28 cellular contexts compared by ENCODE assay signal in the genomic region with DNA sequence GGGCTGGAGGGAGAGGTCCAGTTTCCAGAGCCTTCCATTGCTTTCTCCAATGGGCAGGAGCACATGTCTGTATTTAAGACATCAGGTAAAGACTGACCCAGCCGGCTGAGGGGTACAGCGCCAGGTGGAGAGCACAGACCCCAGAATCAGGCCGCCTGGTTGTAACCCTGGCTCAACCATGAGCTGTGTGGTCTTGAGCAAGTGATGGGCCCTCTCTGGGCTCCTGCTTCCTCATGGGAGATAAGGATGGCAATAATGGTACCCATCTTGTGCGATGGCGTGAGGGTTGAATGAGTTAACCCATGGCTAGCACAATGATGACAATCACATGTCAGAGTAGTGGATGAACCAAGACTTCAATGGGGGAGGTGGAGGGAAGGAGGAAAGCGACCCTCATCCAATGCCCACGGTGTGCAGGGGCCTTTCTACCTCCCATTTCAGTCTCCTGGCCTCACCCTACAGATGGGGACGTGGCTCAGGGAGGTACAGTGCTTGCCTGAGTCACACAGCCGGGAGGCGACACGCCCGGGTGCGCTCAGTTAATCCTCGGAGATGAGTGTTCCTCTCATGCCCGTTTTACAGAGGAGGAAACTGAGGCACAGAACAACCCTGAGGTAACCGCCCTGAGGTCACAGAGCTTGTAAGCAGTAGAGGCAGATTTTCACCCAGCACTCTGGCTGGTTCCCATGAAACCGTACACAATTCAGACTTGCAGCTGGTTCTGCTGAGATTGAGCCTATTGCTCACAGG.
DNase-seq lines count a peak whose midpoint lies in the region; ATAC-seq, FAIRE-seq and TF ChIP-seq lines count a peak whose summit lies in the region.
"Had no signal": no experiment of that assay in that cellular context is flagged by ENCODE, and none has a peak within 500 bp of the region (broad histone marks: within the 10 kb centered on the region; RNA-seq: fewer than 3 reads in every experiment).

No MANE protein-coding gene starts in this region.

- H3K27ac ChIP-seq in keratinocyte (ENCODE audit: control insufficient read depth, insufficient read depth, low read length) = no peak overlapping the region
- H3K27ac ChIP-seq in osteoblast (ENCODE audit: low read depth, low read length) = no peak overlapping the region
- no peak overlapping the region for H3K27ac ChIP-seq in ascending aorta
- H3K27ac ChIP-seq: C4-2B, PC-9 had no signal

- peaks cover 3% of the 10 kb centered on the region for H3K9me3 ChIP-seq in keratinocyte (ENCODE audit: control insufficient read depth, low read depth, low read length)
- no peaks in the 10 kb centered on the region for H3K9me3 ChIP-seq in osteoblast (ENCODE audit: low read depth, low read length)
- H3K9me3 ChIP-seq in ascending aorta = peaks cover 0 to 4% of the 10 kb centered on the region in 2 donors

- H3K4me2 ChIP-seq in keratinocyte (ENCODE audit: control insufficient read depth, extremely low read depth, insufficient read depth, low read depth, low read length) = no peak overlapping the region
- H3K4me2 ChIP-seq in osteoblast (ENCODE audit: insufficient read depth, low read length) = no peak overlapping the region
- H3K4me2 ChIP-seq: PC-9 had no signal

- peaks cover 2% of the 10 kb centered on the region for H3K4me1 ChIP-seq in keratinocyte (ENCODE audit: control insufficient read depth, extremely low read depth, insufficient read depth, low read length)
- no peaks in the 10 kb centered on the region for H3K4me1 ChIP-seq in osteoblast (ENCODE audit: insufficient read depth, low read length)
- no peaks in the 10 kb centered on the region for H3K4me1 ChIP-seq in ascending aorta

- H3K27me3 Mint-ChIP-seq in chondrocyte (ENCODE audit: low read depth) = peaks cover 4% of the 10 kb centered on the region
- H3K27me3 Mint-ChIP-seq: B cell had no signal

- H3K9me3 Mint-ChIP-seq in chondrocyte (ENCODE audit: low read depth) = peaks cover 10% of the 10 kb centered on the region

- TF ChIP-seq CTCF in chondrocyte (IDR thresholded peaks at IDR 0.05) = no peak
- TF ChIP-seq CTCF in keratinocyte (optimal IDR thresholded peaks at IDR 0.05 in 1 of 3, IDR thresholded peaks at IDR 0.05 in 1 of 3, conservative IDR thresholded peaks at IDR 0.05 in 1 of 3; ENCODE audit: extremely low read depth in 1 of 3, insufficient read depth in 2 of 3, low read length in 3 of 3) = no peak
- TF ChIP-seq CTCF in osteoblast (IDR thresholded peaks at IDR 0.05; ENCODE audit: extremely low read depth, low read depth, low read length) = no peak
- TF ChIP-seq CTCF in ascending aorta (IDR thresholded peaks at IDR 0.05) = no peak

- H2AFZ ChIP-seq in keratinocyte (ENCODE audit: control insufficient read depth, low read length) (no peak overlapping the region), osteoblast (ENCODE audit: low read length) (no peak overlapping the region)
- H2AFZ ChIP-seq: PC-9 had no signal

- FAIRE-seq in keratinocyte (lab: Jason Lieb, UNC) = no peak
- FAIRE-seq: GM12891, H54, K562 had no signal

- DNase-seq in chondrocyte (ENCODE audit: low spot score) = peak; percentile 43
- peak; percentile 11 for DNase-seq in keratinocyte (ENCODE audit: low read depth, low spot score)
- DNase-seq in osteoblast (ENCODE audit: insufficient read length, low spot score, missing footprints) = peak; percentile 88
- no peak for DNase-seq in LoVo (ENCODE audit: low spot score)
- no peak for DNase-seq in ascending aorta (ENCODE audit: low spot score in 2 of 2)
- no peak for DNase-seq in Ammon's horn (ENCODE audit: low spot score)
- DNase-seq: CD8-positive, alpha-beta T cell; DMS 273 treated with DMSO at 0.1 percent for 48 hours; DMS79 treated with DMSO at 0.1 percent for 48 hours; GF-D8; Kasumi-1; MV-4-11; NCI-H1105; NCI-H1436 treated with DMSO at 0.1 percent for 48 hours; NCI-H187 treated with DMSO at 0.1 percent for 48 hours; NCI-H2171 treated with DMSO at 0.1 percent for 48 hours; NCI-H345; NCI-H524; NCI-H774; PC-9; Right ventricle myocardium superior; RPMI8226 had no signal

- no peak overlapping the region for H3K4me3 Mint-ChIP-seq in chondrocyte (ENCODE audit: unreplicated experiment)
- H3K4me3 Mint-ChIP-seq: B cell; CD8-positive, alpha-beta T cell had no signal

- H3K36me3 ChIP-seq in keratinocyte (ENCODE audit: control insufficient read depth in 2 of 2, extremely low read depth in 1 of 2, insufficient read depth in 2 of 2, low read length in 2 of 2) = no peaks in the 10 kb centered on the region
- no peaks in the 10 kb centered on the region for H3K36me3 ChIP-seq in osteoblast (ENCODE audit: insufficient read depth, low read length)
- no peaks in the 10 kb centered on the region for H3K36me3 ChIP-seq in ascending aorta

- no peaks in the 10 kb centered on the region for H3K79me2 ChIP-seq in keratinocyte (ENCODE audit: control insufficient read depth, insufficient read depth, low read length)
- no peaks in the 10 kb centered on the region for H3K79me2 ChIP-seq in osteoblast (ENCODE audit: insufficient read depth, low read length)

- no peaks in the 10 kb centered on the region for H4K20me1 ChIP-seq in keratinocyte (ENCODE audit: control insufficient read depth, extremely low read depth, insufficient read depth, low read length)
- H4K20me1 ChIP-seq in osteoblast (ENCODE audit: insufficient read depth, low read length) = no peaks in the 10 kb centered on the region

- ATAC-seq in GM18511 (IDR thresholded peaks at IDR 0.05; ENCODE audit: unreplicated experiment) = no peak
- ATAC-seq: CD8-positive, alpha-beta T cell; K562 had no signal

- no peaks in the 10 kb centered on the region for H3K9me1 ChIP-seq in keratinocyte (ENCODE audit: control insufficient read depth, extremely low read depth, insufficient read depth, low read length)

- H3K4me3 ChIP-seq in keratinocyte (ENCODE audit: control insufficient read depth in 2 of 3, extremely low read depth in 1 of 3, insufficient read depth in 2 of 3, low read depth in 1 of 3, low read length in 3 of 3) (no peak overlapping the region), osteoblast (ENCODE audit: insufficient read depth, low read length) (no peak overlapping the region), ascending aorta (no peak overlapping the region)
- H3K4me3 ChIP-seq: K562, PC-9 had no signal

- H3K4me1 Mint-ChIP-seq in chondrocyte (ENCODE audit: low read depth) = no peaks in the 10 kb centered on the region
- H3K4me1 Mint-ChIP-seq: B cell had no signal

- dilution Hi-C loops in keratinocyte (cut with MboI; ENCODE audit: extremely low pct_ligation_motif_present, low sequenced_read_pairs) = no loop called here

- no peak overlapping the region for H3K27ac Mint-ChIP-seq in chondrocyte (ENCODE audit: unreplicated experiment)
- H3K27ac Mint-ChIP-seq: B cell; CD8-positive, alpha-beta T cell had no signal

- intact Hi-C loops in ascending aorta (cut with DNase I) = no loop called here

- H3K27me3 ChIP-seq in keratinocyte (ENCODE audit: control insufficient read depth, extremely low read depth, insufficient read depth, low read length) (no peaks in the 10 kb centered on the region), osteoblast (ENCODE audit: insufficient read depth, low read length) (no peaks in the 10 kb centered on the region), ascending aorta (no peaks in the 10 kb centered on the region)

- H3K36me3 Mint-ChIP-seq in chondrocyte (ENCODE audit: low read depth) = peaks cover 5% of the 10 kb centered on the region

- H3K9ac ChIP-seq in keratinocyte (ENCODE audit: control insufficient read depth, extremely low read depth, insufficient read depth, low read length) = no peak overlapping the region

Comparison
In these comparisons a context has a peak if more than half of its experiments do, and no peak if none do; other contexts are left out.
1. DNase-seq: peak in chondrocyte (single experiment), keratinocyte (single experiment) and osteoblast (single experiment); none in LoVo (single experiment), ascending aorta (0 of 2) and Ammon's horn (single experiment).